Comparison of ENCODE assay signal across 21 cellular contexts in genomic region chr2:8462280-8462679, GRCh38.
"Had no signal": no experiment of that assay in that cellular context is flagged by ENCODE, and none has a peak within 500 bp of the region (broad histone marks: within the 10 kb centered on the region; RNA-seq: fewer than 3 reads in every experiment).

No MANE protein-coding gene starts in this region.

- H3K36me3 ChIP-seq: ascending aorta, colonic mucosa, tibial artery had no signal

- H3K9me3 ChIP-seq: ascending aorta, colonic mucosa, tibial artery had no signal

- H3K27ac Mint-ChIP-seq: activated CD4-positive, alpha-beta memory T cell treated with anti-CD3 and anti-CD28 coated beads, Interleukin-2, amount 10 ng/mL, durations not matched to agents 7 days and 5 days; activated naive CD4-positive, alpha-beta T cell treated with anti-CD3 and anti-CD28 coated beads for 36 hours; activated T-helper 2 cell treated with anti-CD3 and anti-CD28 coated beads, Interferon-gamma antibody, Interleukin-2, Interleukin-4, amounts not matched to agents 10 μg/mL and 5 μg/mL and 100 μg/mL, durations not matched to agents 14 hours and 24 hours and 36 hours; mesothelial cell of epicardium; nephron progenitor cell; T-helper 2 cell treated with Interferon-gamma antibody and Interleukin-4, amounts not matched to agents 5 μg/mL and 100 μg/mL, for 36 hours; WTC11 had no signal

- H3K4me1 ChIP-seq: ascending aorta, colonic mucosa had no signal

- H3K27me3 Mint-ChIP-seq: activated CD4-positive, alpha-beta memory T cell treated with anti-CD3 and anti-CD28 coated beads, Interleukin-2, amount 10 ng/mL, durations not matched to agents 7 days and 5 days; central memory CD8-positive, alpha-beta T cell had no signal

- ATAC-seq: WTC11 had no signal

- FAIRE-seq: endometrium, frontal cortex, keratinocyte had no signal

- H3K4me3 Mint-ChIP-seq: activated CD4-positive, alpha-beta memory T cell treated with anti-CD3 and anti-CD28 coated beads, Interleukin-2, amount 10 ng/mL, durations not matched to agents 7 days and 5 days; activated naive CD4-positive, alpha-beta T cell treated with anti-CD3 and anti-CD28 coated beads for 36 hours; central memory CD8-positive, alpha-beta T cell; mesothelial cell of epicardium; nephron progenitor cell; T-helper 2 cell treated with Interferon-gamma antibody and Interleukin-4, amounts not matched to agents 5 μg/mL and 100 μg/mL, for 36 hours; WTC11 had no signal

- H3K27ac ChIP-seq: ascending aorta, colonic mucosa, tibial artery had no signal

- H3K9me3 Mint-ChIP-seq: activated CD4-positive, alpha-beta memory T cell treated with anti-CD3 and anti-CD28 coated beads, Interleukin-2, amount 10 ng/mL, durations not matched to agents 7 days and 5 days; activated naive CD4-positive, alpha-beta T cell treated with anti-CD3 and anti-CD28 coated beads for 36 hours; central memory CD8-positive, alpha-beta T cell; nephron progenitor cell; T-helper 2 cell treated with Interferon-gamma antibody and Interleukin-4, amounts not matched to agents 5 μg/mL and 100 μg/mL, for 36 hours had no signal

- DNase-seq: activated CD4-positive, alpha-beta memory T cell treated with anti-CD3 and anti-CD28 coated beads, Interleukin-2, amount 10 ng/mL, durations not matched to agents 7 days and 5 days; activated CD4-positive, alpha-beta T cell treated with anti-CD3 and anti-CD28 coated beads for 48 hours; activated naive CD4-positive, alpha-beta T cell treated with anti-CD3 and anti-CD28 coated beads for 36 hours; colonic mucosa; erythroblast; hypothalamus; nephron progenitor cell; nucleus accumbens; stimulated activated naive CD4-positive, alpha-beta T cell; substantia nigra; tibial artery had no signal

- H3K4me3 ChIP-seq: ascending aorta, colonic mucosa, lung, tibial artery had no signal

- H3K27me3 ChIP-seq: ascending aorta, colonic mucosa had no signal

- H3K36me3 Mint-ChIP-seq: mesothelial cell of epicardium, WTC11 had no signal
